Comparison of ENCODE assay signal across 1 cellular context in genomic region chr22:30878516-30879365, GRCh38.
TF ChIP-seq lines count a peak whose summit lies in the region.

No MANE protein-coding gene starts in this region.

TF ChIP-seq in H1, 55 proteins besides CTCF, POLR2A, EP300 and RAD21:
- TF ChIP-seq CTBP2 (IDR thresholded peaks at IDR 0.05; ENCODE audit: borderline replicate concordance, insufficient read depth, insufficient read length, low read length) (no peak), NANOG (IDR thresholded peaks at IDR 0.05; ENCODE audit: insufficient read depth, low read depth, low read length, poor library complexity, severe bottlenecking) (no peak), RXRA (IDR thresholded peaks at IDR 0.05; ENCODE audit: insufficient read depth, low read depth, low read length) (no peak), MAFK (IDR thresholded peaks at IDR 0.05; ENCODE audit: low read depth, low read length) (no peak), BACH1 (IDR thresholded peaks at IDR 0.05; ENCODE audit: low read length) (no peak), JUN (IDR thresholded peaks at IDR 0.05; ENCODE audit: low read depth, low read length) (no peak), POLR2AphosphoS5 (IDR thresholded peaks at IDR 0.05; ENCODE audit: low read depth, low read length) (no peak), MAX (IDR thresholded peaks at IDR 0.05) (no peak), CREB1 (IDR thresholded peaks at IDR 0.05) (no peak), TCF12 (IDR thresholded peaks at IDR 0.05; ENCODE audit: low read depth, low read length) (no peak)
